ENCODE assay signal across 15 cellular contexts in the genomic region with DNA sequence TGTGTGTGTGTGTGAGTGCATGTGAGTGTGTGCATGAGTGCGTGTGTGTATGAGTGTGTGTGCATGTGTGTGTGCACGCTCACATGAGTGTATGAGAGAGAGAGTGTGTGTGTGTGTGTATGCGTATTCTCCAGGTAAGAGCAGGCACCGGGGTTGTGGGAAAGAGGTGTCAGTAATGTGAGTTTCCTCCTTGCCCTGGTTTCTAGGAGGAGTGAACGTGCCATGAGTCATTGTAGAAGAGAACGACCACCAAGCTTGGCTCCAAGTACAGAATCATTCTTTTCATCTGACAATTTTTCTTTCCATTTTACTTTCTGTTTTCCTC.
A peak's percentile ranks its signal among the peaks of the same experiment; 100 is the strongest.
DNase-seq lines count a peak whose midpoint lies in the region.
"Had no signal": no experiment of that assay in that cellular context is flagged by ENCODE, and none has a peak within 500 bp of the region (broad histone marks: within the 10 kb centered on the region; RNA-seq: fewer than 3 reads in every experiment).

No MANE protein-coding gene starts in this region.

- peaks cover 9% of the 10 kb centered on the region; the same call in 1 of the 2 replicates for H3F3A ChIP-seq in GM23248 (ENCODE audit: insufficient read depth)

- H3K4me2 ChIP-seq in GM23248 (ENCODE audit: unreplicated experiment): peak overlapping the region; percentile 27
- no peak overlapping the region for H3K4me2 ChIP-seq in mesenchymal stem cell (ENCODE audit: low read length, poor library complexity, severe bottlenecking)
- H3K4me2 ChIP-seq: neural progenitor cell had no signal

- no peak overlapping the region for H4K91ac ChIP-seq in mesenchymal stem cell (ENCODE audit: low read length)

- peak overlapping the region in 1 of 2 experiments; percentile 41 for H3K23ac ChIP-seq in mesenchymal stem cell (ENCODE audit: low read length in 2 of 2)

- H4K20me1 ChIP-seq in GM23248 (ENCODE audit: insufficient read depth): no peaks in the 10 kb centered on the region

- H3K9me3 Mint-ChIP-seq in CD4-positive, alpha-beta memory T cell: no peaks in the 10 kb centered on the region
- H3K9me3 Mint-ChIP-seq: neural progenitor cell had no signal

- no peaks in the 10 kb centered on the region for H3K27me3 Mint-ChIP-seq in CD4-positive, alpha-beta memory T cell

- H3K9me3 ChIP-seq in CD4-positive, alpha-beta memory T cell (ENCODE audit: control insufficient read depth in 1 of 2, low read length in 2 of 2): no peaks in the 10 kb centered on the region
- H3K9me3 ChIP-seq in GM23248 (ENCODE audit: low read depth): no peaks in the 10 kb centered on the region
- no peaks in the 10 kb centered on the region for H3K9me3 ChIP-seq in mesenchymal stem cell (ENCODE audit: control insufficient read depth, low read length)
- H3K9me3 ChIP-seq: right atrium auricular region had no signal

- POLR2A ChIA-PET in CD4-positive, alpha-beta memory T cell (lab: Charles Lee; ENCODE audit: partially characterized antibody): interaction anchor here (1.0 kb wide), 1 partner anchor 79 kb away, joined by 3 read pairs; the partner anchor contains the start of gene POFUT2

- no peaks in the 10 kb centered on the region for H3K27me3 ChIP-seq in CD4-positive, alpha-beta memory T cell (ENCODE audit: insufficient read depth, low read length)
- no peaks in the 10 kb centered on the region for H3K27me3 ChIP-seq in GM23248 (replicated peaks; ENCODE audit: insufficient read depth)
- H3K27me3 ChIP-seq in mesenchymal stem cell (ENCODE audit: control insufficient read depth in 1 of 2, insufficient read depth in 1 of 2, low read length in 2 of 2): no peaks in the 10 kb centered on the region
- H3K27me3 ChIP-seq: neural progenitor cell, right atrium auricular region had no signal

- in situ Hi-C loops in GM23248 (cut with MboI): no loop called here

- H2BK15ac ChIP-seq in mesenchymal stem cell (ENCODE audit: low read depth, poor library complexity, severe bottlenecking): no peak overlapping the region

- peak overlapping the region in 5 of 7 donors; percentile 7 to 77 (median 53) for H3K27ac Mint-ChIP-seq in CD4-positive, alpha-beta memory T cell

- H3K4me1 Mint-ChIP-seq in CD4-positive, alpha-beta memory T cell: peaks cover 7 to 21% (median 17%) of the 10 kb centered on the region in 4 donors

- intact Hi-C loops in CD4-positive, alpha-beta memory T cell (cut with micrococcal nuclease): no loop called here

- CTCF ChIA-PET in CD4-positive, alpha-beta memory T cell (lab: Charles Lee; ENCODE audit: partially characterized antibody): interaction anchor here (1.1 to 1.3 kb wide), 3 partner anchors 10 to 28 kb away, joined by 3 read pairs; no protein-coding TSS in a partner anchor

- H3K9ac ChIP-seq in GM23248 (no peak overlapping the region), mesenchymal stem cell (ENCODE audit: low read length) (peak overlapping the region; percentile 78)
- H3K9ac ChIP-seq: neural progenitor cell had no signal

- no peak overlapping the region for H2BK120ac ChIP-seq in mesenchymal stem cell (ENCODE audit: low read depth, low read length)

- H3K36me3 ChIP-seq in CD4-positive, alpha-beta memory T cell (ENCODE audit: insufficient read depth, low read length): peaks cover 25% of the 10 kb centered on the region
- H3K36me3 ChIP-seq in GM23248 (ENCODE audit: low read depth) (peaks cover 18% of the 10 kb centered on the region; the same call in 1 of the 2 replicates), mesenchymal stem cell (ENCODE audit: control insufficient read depth in 1 of 2, insufficient read depth in 2 of 2, low read depth in 1 of 2, low read length in 2 of 2) (peaks cover 12 to 23% of the 10 kb centered on the region in 2 experiments)
- H3K36me3 ChIP-seq: neural progenitor cell had no signal

- peak overlapping the region in 1 of 2 experiments; percentile 82 for H2BK12ac ChIP-seq in mesenchymal stem cell (ENCODE audit: low read length in 2 of 2)

- DNase-seq in CD4-positive, alpha-beta memory T cell: peak in 1 of 5 donors; percentile 43
- DNase-seq in GM23248 (peak; percentile 24), amniotic epithelial cell (ENCODE audit: low read depth) (peak; percentile 65), mesenchymal stem cell (peak; percentile 51), nucleus accumbens (lab: John Stamatoyannopoulos, UW) (no peak), NCI-H2171 treated with DMSO at 0.1 percent for 48 hours (lab: John Stamatoyannopoulos, UW) (no peak), anterior cingulate cortex (lab: John Stamatoyannopoulos, UW) (no peak)
- DNase-seq: activated CD4-positive, alpha-beta T cell treated with anti-CD3 and anti-CD28 coated beads, Interleukin-2, amount 50 U/mL, for 4 hours; cerebellar nuclear complex; DMS153; KBM-7; SIG-M5; stimulated activated CD4-positive, alpha-beta T cell treated with anti-CD3 and anti-CD28 coated beads, Interleukin-2, amount 100 ng/mL, for 48 hours had no signal

- no peak overlapping the region for H2AK5ac ChIP-seq in mesenchymal stem cell (ENCODE audit: low read length, severe bottlenecking)

- no peak overlapping the region for H3K4me3 ChIP-seq in CD4-positive, alpha-beta memory T cell (ENCODE audit: low read length in 2 of 2)
- H3K4me3 ChIP-seq in GM23248: no peak overlapping the region
- H3K4me3 ChIP-seq in mesenchymal stem cell (ENCODE audit: insufficient read depth in 1 of 2, low read depth in 1 of 2, low read length in 2 of 2): peak overlapping the region in 1 of 2 experiments; percentile 39
- H3K4me3 ChIP-seq: neural progenitor cell, right atrium auricular region had no signal

- no peak overlapping the region for H2AFZ ChIP-seq in GM23248
- H2AFZ ChIP-seq in mesenchymal stem cell (ENCODE audit: low read depth, low read length): no peak overlapping the region
- H2AFZ ChIP-seq: neural progenitor cell had no signal

- H3K79me2 ChIP-seq in GM23248 (ENCODE audit: insufficient read depth): no peaks in the 10 kb centered on the region

- WGBS in GM23248 (ENCODE audit: low coverage in 1 of 2, low lambda C conversion rate in 2 of 2, missing lambda C conversion rate in 2 of 2), 2 experiments: 66 to 75% methylated on average over 6 of the region's 6 CpGs
- WGBS in mesenchymal stem cell: 70% methylated on average over 5 of the region's 6 CpGs

- H3K4me1 ChIP-seq in CD4-positive, alpha-beta memory T cell (ENCODE audit: insufficient read depth, low read length): peaks cover 10% of the 10 kb centered on the region
- no peaks in the 10 kb centered on the region; the same call in 1 of the 2 replicates for H3K4me1 ChIP-seq in GM23248 (ENCODE audit: insufficient read depth)
- peaks cover 5% of the 10 kb centered on the region for H3K4me1 ChIP-seq in mesenchymal stem cell (ENCODE audit: control insufficient read depth, insufficient read depth, low read depth, low read length)
- H3K4me1 ChIP-seq: neural progenitor cell, right atrium auricular region had no signal

- H3K36me3 Mint-ChIP-seq in CD4-positive, alpha-beta memory T cell: peaks cover 48 to 66% of the 10 kb centered on the region in 2 donors

- no peaks in the 10 kb centered on the region for H3K79me1 ChIP-seq in mesenchymal stem cell (replicated peaks; ENCODE audit: low read length, poor library complexity, severe bottlenecking)

- H3K27ac ChIP-seq in CD4-positive, alpha-beta memory T cell (ENCODE audit: low read depth, low read length): no peak overlapping the region
- no peak overlapping the region for H3K27ac ChIP-seq in GM23248
- H3K27ac ChIP-seq in mesenchymal stem cell (ENCODE audit: low read length, poor library complexity, severe bottlenecking): no peak overlapping the region
- H3K27ac ChIP-seq: neural progenitor cell, right atrium auricular region had no signal

- H3K9me2 ChIP-seq in GM23248 (ENCODE audit: insufficient read depth): no peaks in the 10 kb centered on the region

- peak overlapping the region in 1 of 2 experiments; percentile 94 for H3K14ac ChIP-seq in mesenchymal stem cell (ENCODE audit: low read length in 2 of 2)

- H3K4me3 Mint-ChIP-seq in CD4-positive, alpha-beta memory T cell: no peak overlapping the region
- H3K4me3 Mint-ChIP-seq: neural progenitor cell had no signal

- H3K4ac ChIP-seq in mesenchymal stem cell (ENCODE audit: low read depth in 1 of 2, low read length in 2 of 2): peak overlapping the region in 1 of 2 experiments; percentile 24

- H3K18ac ChIP-seq in mesenchymal stem cell (ENCODE audit: low read depth in 1 of 2, low read length in 2 of 2): peak overlapping the region in 1 of 2 experiments; percentile 95

- H4K8ac ChIP-seq in mesenchymal stem cell (ENCODE audit: low read length): no peak overlapping the region

- H2BK5ac ChIP-seq in mesenchymal stem cell (ENCODE audit: low read depth, low read length, poor library complexity, severe bottlenecking): no peak overlapping the region

Comparison
In these comparisons a context has a peak if more than half of its experiments do, and no peak if none do; other contexts are left out.
1. DNase-seq: peak in GM23248 (single experiment), amniotic epithelial cell (single experiment) and mesenchymal stem cell (single experiment); none in nucleus accumbens (0 of 56), NCI-H2171 treated with DMSO at 0.1 percent for 48 hours (single experiment) and anterior cingulate cortex (0 of 58).